In genomic region chr22:38353701-38354100, GRCh38 we compare ENCODE assay signal across 10 cellular contexts. TPM values are rescaled to one million over a fixed set of nuclear protein-coding genes. Genes with fewer than 3 reads are reported as not detected.
DNase-seq lines count a peak whose midpoint lies in the region; ATAC-seq, FAIRE-seq and TF ChIP-seq lines count a peak whose summit lies in the region.
"Had no signal": no experiment of that assay in that cellular context is flagged by ENCODE, and none has a peak within 500 bp of the region (broad histone marks: within the 10 kb centered on the region; RNA-seq: fewer than 3 reads in every experiment).

No MANE protein-coding gene starts in this region.

- TF ChIP-seq RAD21 in K562 (CRISPR knock-in tag; conservative IDR thresholded peaks at IDR 0.05 in 1 of 2, IDR thresholded peaks at IDR 0.05 in 1 of 2), result no peak

- H3K4me3 ChIP-seq in K562 (no peak overlapping the region), mucosa of descending colon (no peak overlapping the region), PC-3 (ENCODE audit: low read length) (no peak overlapping the region)
- H3K4me3 ChIP-seq: SK-N-MC had no signal

- intact Hi-C loops in K562 (cut with micrococcal nuclease) (loop anchor here (10.0 kb wide), 2 partner anchors 89 to 299 kb away; partner anchors contain the start of gene PICK1), mucosa of descending colon (cut with DNase I, micrococcal nuclease) (loop anchor here in 1 of 2 donors (10.0 kb wide), 1 partner anchor 239 kb away; the partner anchor contains the start of gene BAIAP2L2), PC-3 (cut with micrococcal nuclease) (no loop called here)

- H3K27ac ChIP-seq in K562 (ENCODE audit: extremely low read depth, low read depth, low read length), result no peak overlapping the region
- no peak overlapping the region for H3K27ac ChIP-seq in PC-3 (ENCODE audit: low read length)
- H3K27ac ChIP-seq: SK-N-MC had no signal

- POLR2A ChIA-PET in K562 (lab: Yijun Ruan, JAX), result no interaction called here
- POLR2A ChIA-PET in PC-3 (lab: Charles Lee; ENCODE audit: unreplicated experiment), result no interaction called here

- H3K9me1 ChIP-seq in K562 (ENCODE audit: control insufficient read depth, insufficient read depth, low read length), result no peaks in the 10 kb centered on the region

- H3K9ac ChIP-seq in K562 (ENCODE audit: insufficient read depth in 1 of 2, low read depth in 2 of 2, low read length in 2 of 2), result peak overlapping the region in 1 of 2 experiments; percentile 48; a peak in 1 of 4 replicates
- no peak overlapping the region for H3K9ac ChIP-seq in PC-3 (ENCODE audit: low read length)

- H2AFZ ChIP-seq in K562 (ENCODE audit: low read depth, low read length) (no peak overlapping the region), PC-3 (ENCODE audit: low read length) (no peak overlapping the region)

- H3K4me1 ChIP-seq in K562 (replicated peaks in 1 of 2; ENCODE audit: control insufficient read depth in 2 of 2, insufficient read depth in 2 of 2, low read length in 2 of 2) (peaks cover 0 to 16% of the 10 kb centered on the region in 2 experiments; a peak in 3 of 5 replicates), mucosa of descending colon (ENCODE audit: low read depth) (peaks cover 5% of the 10 kb centered on the region), PC-3 (ENCODE audit: insufficient read depth, low read length) (0 out of 2 replicates have a peak, but pooled peaks cover 1% of the 10 kb centered on the region)

- in situ Hi-C loops in K562 (cut with MboI), result loop anchor here (10.0 kb wide), 1 partner anchor 289 kb away; no protein-coding TSS in a partner anchor

- H3K4me2 ChIP-seq in K562 (ENCODE audit: insufficient read depth, low read length), result no peak overlapping the region
- no peak overlapping the region for H3K4me2 ChIP-seq in PC-3 (ENCODE audit: low read length)

- BruUV-seq in K562 (replicated peaks; lab: Mats Ljungman, UMichigan) (no TSS peak), PC-3 (replicated peaks; lab: Mats Ljungman, UMichigan) (no TSS peak)

- no peaks in the 10 kb centered on the region for H3K9me3 ChIP-seq in K562 (replicated peaks; ENCODE audit: control insufficient read depth, insufficient read depth, low read depth, low read length)
- H3K9me3 ChIP-seq in mucosa of descending colon, result no peaks in the 10 kb centered on the region
- H3K9me3 ChIP-seq in PC-3 (ENCODE audit: low read length), result no peaks in the 10 kb centered on the region

- 43% methylated on average over 5 of the region's 10 CpGs for WGBS in K562 (ENCODE audit: insufficient coverage, low coverage, missing lambda C conversion rate)

- CTCF ChIA-PET in K562 (lab: Yijun Ruan, JAX; ENCODE audit: low intra/inter-chr PET ratio) (no interaction called here), PC-3 (lab: Charles Lee) (no interaction called here)

- no peak for TF ChIP-seq EP300 in K562 (IDR thresholded peaks at IDR 0.05; ENCODE audit: low read length)

- FAIRE-seq in K562 (lab: Jason Lieb, UNC), result no peak

- H3F3A ChIP-seq in PC-3 (ENCODE audit: low read length, unreplicated experiment), result no peaks in the 10 kb centered on the region

- peak; percentile 1 for DNase-seq in AG08396 (ENCODE audit: low spot score)
- no peak for DNase-seq in K562 (ENCODE audit: extremely low read depth in 1 of 4, low spot score in 3 of 4)
- DNase-seq in mucosa of descending colon, result no peak
- no peak for DNase-seq in HK-2 (ENCODE audit: unreplicated experiment)
- DNase-seq in NCI-H146 treated with DMSO at 0.1 percent for 48 hours (lab: John Stamatoyannopoulos, UW; ENCODE audit: unreplicated experiment), result no peak
- no peak for DNase-seq in PC-3
- no peak for DNase-seq in GM20000 (ENCODE audit: low spot score)

- no peaks in the 10 kb centered on the region for H3K27me3 ChIP-seq in K562 (ENCODE audit: control insufficient read depth in 2 of 2, insufficient read depth in 2 of 2, low read length in 2 of 2)
- H3K27me3 ChIP-seq in PC-3 (ENCODE audit: low read length), result no peaks in the 10 kb centered on the region
- H3K27me3 ChIP-seq: dorsolateral prefrontal cortex had no signal

- H3K79me2 ChIP-seq in K562 (ENCODE audit: control insufficient read depth, insufficient read depth, low read length) (no peaks in the 10 kb centered on the region), PC-3 (ENCODE audit: low read length) (no peaks in the 10 kb centered on the region)

- ATAC-seq in GM18505 (IDR thresholded peaks at IDR 0.05; ENCODE audit: unreplicated experiment), result no peak
- peak; percentile 27 for ATAC-seq in K562
- peak; percentile 14 for ATAC-seq in mucosa of descending colon
- ATAC-seq in PC-3, result no peak

- 0 out of 2 replicates have a peak, but pooled peaks cover under 1% of the 10 kb centered on the region for H4K20me1 ChIP-seq in K562 (replicated peaks; ENCODE audit: control insufficient read depth, insufficient read depth, low read length)
- H4K20me1 ChIP-seq in PC-3 (ENCODE audit: low read length), result no peaks in the 10 kb centered on the region

- TF ChIP-seq CTCF in K562 (IDR thresholded peaks at IDR 0.05 in 2 of 3, conservative IDR thresholded peaks at IDR 0.05 in 1 of 3; ENCODE audit: insufficient read depth in 2 of 3, low read depth in 1 of 3, low read length in 3 of 3) (no peak), mucosa of descending colon (IDR thresholded peaks at IDR 0.05) (no peak), PC-3 (conservative IDR thresholded peaks at IDR 0.05; ENCODE audit: low read depth, low read length) (no peak), GM20000 (IDR thresholded peaks at IDR 0.05; ENCODE audit: extremely low read depth, missing control alignments) (no peak)

- peak; percentile 9 for TF ChIP-seq POLR2A in GM18505 (IDR thresholded peaks at IDR 0.05; ENCODE audit: borderline replicate concordance, extremely low read depth, insufficient read depth, insufficient read length)
- TF ChIP-seq POLR2A in K562 (conservative IDR thresholded peaks at IDR 0.05), result no peak

- H3K36me3 ChIP-seq in K562 (ENCODE audit: control insufficient read depth, insufficient read depth, low read length) (0 out of 3 replicates have a peak, but pooled peaks cover 4% of the 10 kb centered on the region), mucosa of descending colon (ENCODE audit: low read depth) (no peaks in the 10 kb centered on the region), PC-3 (ENCODE audit: low read depth, low read length) (no peaks in the 10 kb centered on the region)

- no peaks in the 10 kb centered on the region for H3K9me2 ChIP-seq in PC-3 (replicated peaks; ENCODE audit: low read length)

TF ChIP-seq in K562, 482 proteins besides CTCF, POLR2A, EP300 and RAD21 (continues in another document):
- TF ChIP-seq PCBP2 (IDR thresholded peaks at IDR 0.05; ENCODE audit: low read depth, low read length, poor library complexity, severe bottlenecking), result no peak
- no peak for TF ChIP-seq HDGF (IDR thresholded peaks at IDR 0.05)
- no peak for TF ChIP-seq MCM7 (IDR thresholded peaks at IDR 0.05)
- no peak for TF ChIP-seq SMAD4 (CRISPR knock-in tag; conservative IDR thresholded peaks at IDR 0.05)
- TF ChIP-seq STAT6 (CRISPR knock-in tag; IDR thresholded peaks at IDR 0.05), result no peak
- TF ChIP-seq JUN (IDR thresholded peaks at IDR 0.05; ENCODE audit: borderline replicate concordance, low read depth, low read length), result no peak
- TF ChIP-seq JUN (CRISPR knock-in tag; IDR thresholded peaks at IDR 0.05; ENCODE audit: borderline replicate concordance), result no peak

RNA-seq across cellular contexts. Expression of gene CSNK1E, which starts 36.5 kb away (rescaled TPM):
- total RNA-seq in K562 (2011; cell fraction: chromatin; rRNA removed; ENCODE audit: low replicate concordance), result 112 and 292 TPM in 2 replicates
- 149 and 193 TPM in 2 replicates for total RNA-seq in K562 (2011; cell fraction: nucleolus; rRNA removed)
- 126 and 139 TPM in 2 replicates for total RNA-seq in K562 (2011; cell fraction: nucleoplasm; rRNA removed)
- total RNA-seq in K562 (2014; rRNA removed) (41.3 and 55.7 TPM in 2 replicates), K562 (2014; rRNA removed; fragmentation: Illumina TruSeq; extraction: Trizol) (18.0 and 22.5 TPM in 2 replicates), K562 (2015; rRNA removed; fragmentation: Illumina TruSeq; extraction: Trizol) (33.1 and 34.4 TPM in 2 replicates), K562 (2021) (61.0 and 62.8 TPM in 2 replicates), mucosa of descending colon (100 to 1,000 TPM in 1 of 3 donors, 10 to 100 TPM in 2; 87.8 to 100 (median 89.8) TPM), PC-3 (2014; rRNA removed) (147 and 179 TPM in 2 replicates)
- polyA plus RNA-seq in K562 (2011; rRNA removed) (64.0 and 77.0 TPM in 2 replicates), K562 (2014; fragmentation: Illumina TruSeq; extraction: Trizol) (64.0 and 73.3 TPM in 2 replicates), K562 (2014; fragmentation: Nextera tagmentation; extraction: Ambion mirVana) (1 to 10 TPM; 2.7 to 3.8 TPM), K562 (2014; rRNA removed) (65.6 and 70.0 TPM in 2 replicates)
- polyA plus RNA-seq in K562 (2011; cell fraction: cytosol; rRNA removed), result 83.0 and 121 TPM in 2 replicates
- polyA plus RNA-seq in K562 (2011; cell fraction: nucleus; rRNA removed), result 148 and 215 TPM in 2 replicates
- polyA plus RNA-seq in K562 (2012), result 34.2 and 69.8 TPM in 2 replicates
- 36.0 and 61.3 TPM in 2 replicates for polyA minus RNA-seq in K562 (2011; rRNA and poly(A)+ RNA removed)
- polyA minus RNA-seq in K562 (2011; cell fraction: cytosol; rRNA and poly(A)+ RNA removed), result 48.1 and 53.3 TPM in 2 replicates
- 48.2 and 49.9 TPM in 2 replicates for polyA minus RNA-seq in K562 (2011; cell fraction: nucleus; rRNA and poly(A)+ RNA removed)

Comparison
In these comparisons a context has a peak if more than half of its experiments do, and no peak if none do; other contexts are left out.
1. ATAC-seq: peak in K562 (single experiment) and mucosa of descending colon (single experiment); none in GM18505 (single experiment) and PC-3 (single experiment).